In the genomic region with DNA sequence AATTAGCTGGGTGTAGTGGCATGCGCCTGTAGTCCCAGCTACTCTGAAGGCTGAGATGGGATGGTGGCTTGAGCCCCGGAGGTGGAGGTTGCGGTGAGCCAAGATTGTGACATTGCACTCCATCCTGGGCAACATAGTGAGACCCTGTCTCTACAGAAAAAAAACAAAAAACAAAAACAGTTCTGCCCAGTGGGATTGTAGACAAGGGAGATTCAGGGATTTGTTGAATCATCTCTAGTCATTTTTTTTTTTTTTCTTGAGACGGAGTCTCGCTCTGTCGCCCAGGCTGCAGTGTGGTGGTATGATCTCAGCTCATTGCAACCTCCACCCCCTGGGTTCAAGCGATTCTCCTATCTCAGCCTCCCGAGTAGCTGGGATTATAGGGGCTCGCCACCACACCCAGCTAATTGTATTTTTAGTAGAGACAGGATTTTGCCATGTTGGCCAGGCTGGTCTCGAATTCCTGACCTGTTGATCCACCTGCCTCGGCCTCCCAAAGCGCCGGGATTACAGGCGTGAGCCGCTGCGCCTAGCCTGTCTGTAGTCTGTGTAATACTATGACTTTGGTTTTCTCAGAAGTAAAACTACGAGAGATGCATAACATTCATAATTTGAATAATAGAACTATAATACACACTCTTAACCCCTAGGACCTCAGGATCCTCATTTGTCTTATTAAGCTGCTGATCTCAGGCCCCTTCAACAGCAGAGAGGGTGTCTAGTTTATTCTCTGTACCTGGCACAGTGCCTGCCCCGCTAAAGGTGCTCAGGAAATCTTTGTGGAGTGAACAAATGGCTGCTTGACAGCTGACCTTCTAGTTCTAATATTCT, we compare ENCODE assay signal across 1 cellular context.
A peak's percentile ranks its signal among the peaks of the same experiment; 100 is the strongest.
TF ChIP-seq lines count a peak whose summit lies in the region.

No MANE protein-coding gene starts in this region.

TF ChIP-seq in HEK293, 187 proteins besides CTCF, POLR2A, EP300 and RAD21 (continued from another document):
- TF ChIP-seq SCRT1 (tag by site-specific recombination; IDR thresholded peaks at IDR 0.05; ENCODE audit: borderline replicate concordance), result peak; percentile 76
- TF ChIP-seq, protein P1, sequence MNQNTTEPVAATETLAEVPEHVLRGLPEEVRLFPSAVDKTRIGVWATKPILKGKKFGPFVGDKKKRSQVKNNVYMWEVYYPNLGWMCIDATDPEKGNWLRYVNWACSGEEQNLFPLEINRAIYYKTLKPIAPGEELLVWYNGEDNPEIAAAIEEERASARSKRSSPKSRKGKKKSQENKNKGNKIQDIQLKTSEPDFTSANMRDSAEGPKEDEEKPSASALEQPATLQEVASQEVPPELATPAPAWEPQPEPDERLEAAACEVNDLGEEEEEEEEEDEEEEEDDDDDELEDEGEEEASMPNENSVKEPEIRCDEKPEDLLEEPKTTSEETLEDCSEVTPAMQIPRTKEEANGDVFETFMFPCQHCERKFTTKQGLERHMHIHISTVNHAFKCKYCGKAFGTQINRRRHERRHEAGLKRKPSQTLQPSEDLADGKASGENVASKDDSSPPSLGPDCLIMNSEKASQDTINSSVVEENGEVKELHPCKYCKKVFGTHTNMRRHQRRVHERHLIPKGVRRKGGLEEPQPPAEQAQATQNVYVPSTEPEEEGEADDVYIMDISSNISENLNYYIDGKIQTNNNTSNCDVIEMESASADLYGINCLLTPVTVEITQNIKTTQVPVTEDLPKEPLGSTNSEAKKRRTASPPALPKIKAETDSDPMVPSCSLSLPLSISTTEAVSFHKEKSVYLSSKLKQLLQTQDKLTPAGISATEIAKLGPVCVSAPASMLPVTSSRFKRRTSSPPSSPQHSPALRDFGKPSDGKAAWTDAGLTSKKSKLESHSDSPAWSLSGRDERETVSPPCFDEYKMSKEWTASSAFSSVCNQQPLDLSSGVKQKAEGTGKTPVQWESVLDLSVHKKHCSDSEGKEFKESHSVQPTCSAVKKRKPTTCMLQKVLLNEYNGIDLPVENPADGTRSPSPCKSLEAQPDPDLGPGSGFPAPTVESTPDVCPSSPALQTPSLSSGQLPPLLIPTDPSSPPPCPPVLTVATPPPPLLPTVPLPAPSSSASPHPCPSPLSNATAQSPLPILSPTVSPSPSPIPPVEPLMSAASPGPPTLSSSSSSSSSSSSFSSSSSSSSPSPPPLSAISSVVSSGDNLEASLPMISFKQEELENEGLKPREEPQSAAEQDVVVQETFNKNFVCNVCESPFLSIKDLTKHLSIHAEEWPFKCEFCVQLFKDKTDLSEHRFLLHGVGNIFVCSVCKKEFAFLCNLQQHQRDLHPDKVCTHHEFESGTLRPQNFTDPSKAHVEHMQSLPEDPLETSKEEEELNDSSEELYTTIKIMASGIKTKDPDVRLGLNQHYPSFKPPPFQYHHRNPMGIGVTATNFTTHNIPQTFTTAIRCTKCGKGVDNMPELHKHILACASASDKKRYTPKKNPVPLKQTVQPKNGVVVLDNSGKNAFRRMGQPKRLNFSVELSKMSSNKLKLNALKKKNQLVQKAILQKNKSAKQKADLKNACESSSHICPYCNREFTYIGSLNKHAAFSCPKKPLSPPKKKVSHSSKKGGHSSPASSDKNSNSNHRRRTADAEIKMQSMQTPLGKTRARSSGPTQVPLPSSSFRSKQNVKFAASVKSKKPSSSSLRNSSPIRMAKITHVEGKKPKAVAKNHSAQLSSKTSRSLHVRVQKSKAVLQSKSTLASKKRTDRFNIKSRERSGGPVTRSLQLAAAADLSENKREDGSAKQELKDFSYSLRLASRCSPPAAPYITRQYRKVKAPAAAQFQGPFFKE (tag by site-specific recombination; IDR thresholded peaks at IDR 0.05; ENCODE audit: borderline replicate concordance), result no peak
- no peak for TF ChIP-seq ZNF155 (tag by site-specific recombination; IDR thresholded peaks at IDR 0.05)
TF ChIP-seq in HEK293: peak in this region for 4.
